In the genomic region with DNA sequence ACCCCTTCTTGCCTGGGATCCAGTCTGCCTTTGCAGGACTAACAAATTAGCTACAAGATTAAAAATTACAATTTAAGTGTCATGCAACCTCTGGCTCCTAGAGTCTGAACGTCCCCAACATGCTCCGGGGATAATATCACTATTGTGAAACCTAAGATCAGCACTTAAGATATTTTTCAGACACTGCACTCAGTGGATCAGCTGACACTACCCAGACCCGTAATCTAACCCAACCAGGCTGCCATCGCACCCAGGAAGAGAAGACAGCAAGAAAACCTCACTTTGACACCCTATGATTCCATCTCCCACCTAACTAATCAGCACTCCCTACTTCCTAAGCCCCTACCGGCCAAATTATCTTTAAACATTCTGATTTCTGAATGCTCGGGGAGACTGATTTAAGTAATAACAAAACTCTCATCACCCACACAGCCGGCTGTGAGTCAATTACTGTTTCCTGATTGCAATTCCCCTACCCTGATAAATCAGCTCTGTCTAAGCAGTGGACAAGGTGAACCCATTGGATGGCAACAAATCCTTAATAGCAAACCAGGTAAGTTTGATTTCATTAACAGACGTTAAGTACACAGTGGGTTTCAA, we compare ENCODE assay signal across 6 cellular contexts. TPM values are rescaled to one million over a fixed set of nuclear protein-coding genes. Genes with fewer than 3 reads are reported as not detected.
"Had no signal": no experiment of that assay in that cellular context is flagged by ENCODE, and none has a peak within 500 bp of the region (broad histone marks: within the 10 kb centered on the region; RNA-seq: fewer than 3 reads in every experiment).

No MANE protein-coding gene starts in this region.

RNA-seq across cellular contexts. Expression of a gene that starts 32.2 kb away (rescaled TPM):
- total RNA-seq: activated CD4-positive, alpha-beta T cell treated with anti-CD3 and anti-CD28 coated beads, Interleukin-2, amount 10 ng/mL, durations not matched to agents 7 days and 5 days; astrocyte; cardiac muscle cell; Peyer's patch; SJCRH30; T-helper 1 cell treated with Interleukin-12 subunit alpha and Interleukin-12 subunit beta and Interleukin-4 antibody, amounts not matched to agents 30 ng/mL and 1 ng/mL, for 36 hours had no signal
